Comparison of ENCODE assay signal across 1 cellular context in genomic region chr21:17512245-17513213, GRCh38.
TF ChIP-seq lines count a peak whose summit lies in the region.

CXADR (plus strand) TSS chr21:17513043; CDS start chr21:17513130, 87 bp downstream.

TF ChIP-seq in HepG2, 621 proteins besides CTCF, POLR2A, EP300 and RAD21 (continued from another document):
- TF ChIP-seq, protein P1, sequence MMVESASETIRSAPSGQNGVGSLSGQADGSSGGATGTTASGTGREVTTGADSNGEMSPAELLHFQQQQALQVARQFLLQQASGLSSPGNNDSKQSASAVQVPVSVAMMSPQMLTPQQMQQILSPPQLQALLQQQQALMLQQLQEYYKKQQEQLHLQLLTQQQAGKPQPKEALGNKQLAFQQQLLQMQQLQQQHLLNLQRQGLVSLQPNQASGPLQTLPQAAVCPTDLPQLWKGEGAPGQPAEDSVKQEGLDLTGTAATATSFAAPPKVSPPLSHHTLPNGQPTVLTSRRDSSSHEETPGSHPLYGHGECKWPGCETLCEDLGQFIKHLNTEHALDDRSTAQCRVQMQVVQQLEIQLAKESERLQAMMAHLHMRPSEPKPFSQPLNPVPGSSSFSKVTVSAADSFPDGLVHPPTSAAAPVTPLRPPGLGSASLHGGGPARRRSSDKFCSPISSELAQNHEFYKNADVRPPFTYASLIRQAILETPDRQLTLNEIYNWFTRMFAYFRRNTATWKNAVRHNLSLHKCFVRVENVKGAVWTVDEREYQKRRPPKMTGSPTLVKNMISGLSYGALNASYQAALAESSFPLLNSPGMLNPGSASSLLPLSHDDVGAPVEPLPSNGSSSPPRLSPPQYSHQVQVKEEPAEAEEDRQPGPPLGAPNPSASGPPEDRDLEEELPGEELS (CRISPR knock-in tag; IDR thresholded peaks at IDR 0.05), result peak; percentile 40; the same call in 1 of the 2 replicates
- TF ChIP-seq ZNF629 (CRISPR knock-in tag; conservative IDR thresholded peaks at IDR 0.05) (peak; percentile 5; the same call in 1 of the 2 replicates), TBP (CRISPR knock-in tag; IDR thresholded peaks at IDR 0.05) (no peak), HOXA3 (CRISPR knock-in tag; IDR thresholded peaks at IDR 0.05) (peak; percentile 82), ZNF253 (CRISPR knock-in tag; IDR thresholded peaks at IDR 0.05; ENCODE audit: borderline replicate concordance) (no peak), U2AF2 (IDR thresholded peaks at IDR 0.05; ENCODE audit: low read depth, low read length) (peak; percentile 96), ZNF724P (CRISPR knock-in tag; IDR thresholded peaks at IDR 0.05; ENCODE audit: borderline replicate concordance) (0 out of 2 replicates have a peak, but pooled peaks have one; percentile 76), ZNF761 (CRISPR knock-in tag; conservative IDR thresholded peaks at IDR 0.05) (peak; percentile 80), ZNF274 (CRISPR knock-in tag; IDR thresholded peaks at IDR 0.05) (0 out of 2 replicates have a peak, but pooled peaks have one; percentile 3), ZNF484 (CRISPR knock-in tag; IDR thresholded peaks at IDR 0.05; ENCODE audit: borderline replicate concordance, low read depth) (no peak), ZNF280D (CRISPR knock-in tag; IDR thresholded peaks at IDR 0.05) (peak; percentile 68), TEAD2 (CRISPR knock-in tag; IDR thresholded peaks at IDR 0.05) (no peak), ZNF460 (CRISPR knock-in tag; IDR thresholded peaks at IDR 0.05; ENCODE audit: borderline replicate concordance) (peak; percentile 96), IKZF4 (CRISPR knock-in tag; IDR thresholded peaks at IDR 0.05; ENCODE audit: borderline replicate concordance, low read depth, not compliant biosample characterization) (no peak), ZNF570 (CRISPR knock-in tag; IDR thresholded peaks at IDR 0.05; ENCODE audit: borderline replicate concordance) (no peak), ZNF142 (CRISPR knock-in tag; IDR thresholded peaks at IDR 0.05) (no peak)
- TF ChIP-seq, protein P2, sequence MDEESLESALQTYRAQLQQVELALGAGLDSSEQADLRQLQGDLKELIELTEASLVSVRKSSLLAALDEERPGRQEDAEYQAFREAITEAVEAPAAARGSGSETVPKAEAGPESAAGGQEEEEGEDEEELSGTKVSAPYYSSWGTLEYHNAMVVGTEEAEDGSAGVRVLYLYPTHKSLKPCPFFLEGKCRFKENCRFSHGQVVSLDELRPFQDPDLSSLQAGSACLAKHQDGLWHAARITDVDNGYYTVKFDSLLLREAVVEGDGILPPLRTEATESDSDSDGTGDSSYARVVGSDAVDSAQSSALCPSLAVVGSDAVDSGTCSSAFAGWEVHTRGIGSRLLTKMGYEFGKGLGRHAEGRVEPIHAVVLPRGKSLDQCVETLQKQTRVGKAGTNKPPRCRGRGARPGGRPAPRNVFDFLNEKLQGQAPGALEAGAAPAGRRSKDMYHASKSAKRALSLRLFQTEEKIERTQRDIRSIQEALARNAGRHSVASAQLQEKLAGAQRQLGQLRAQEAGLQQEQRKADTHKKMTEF (CRISPR knock-in tag; IDR thresholded peaks at IDR 0.05), result peak; percentile 82
- TF ChIP-seq, protein P3, sequence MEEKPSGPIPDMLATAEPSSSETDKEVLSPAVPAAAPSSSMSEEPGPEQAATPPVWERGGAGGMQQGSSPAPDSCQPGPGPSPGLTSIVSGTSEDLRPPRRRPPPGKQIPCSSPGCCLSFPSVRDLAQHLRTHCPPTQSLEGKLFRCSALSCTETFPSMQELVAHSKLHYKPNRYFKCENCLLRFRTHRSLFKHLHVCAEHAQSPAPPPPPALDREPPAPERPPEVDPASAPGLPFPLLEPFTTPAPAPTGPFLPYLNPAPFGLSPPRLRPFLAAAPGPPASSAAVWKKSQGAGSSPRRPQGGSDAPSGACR (CRISPR knock-in tag; IDR thresholded peaks at IDR 0.05), result no peak
